In the genomic region with DNA sequence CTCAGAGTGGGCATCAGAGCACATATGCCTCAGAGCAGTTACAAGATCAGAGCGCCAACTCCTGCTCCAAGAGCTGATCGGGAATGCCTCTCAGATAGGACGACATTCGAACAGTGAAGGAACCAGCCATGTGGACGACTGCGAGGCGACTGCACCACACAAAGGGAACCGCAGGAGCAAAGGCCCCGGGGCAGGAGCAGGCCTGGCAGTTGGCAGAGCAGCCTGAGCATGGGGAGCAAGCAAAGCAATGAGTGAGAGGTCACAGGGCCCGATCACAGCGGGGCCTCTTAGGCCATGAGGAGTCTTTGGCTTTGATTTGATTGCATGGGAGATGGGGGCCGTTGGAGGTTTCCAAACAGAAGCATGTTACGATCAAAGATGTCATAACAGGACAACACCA, we compare ENCODE assay signal across 18 cellular contexts.
DNase-seq lines count a peak whose midpoint lies in the region; ATAC-seq and TF ChIP-seq lines count a peak whose summit lies in the region.
"Had no signal": no experiment of that assay in that cellular context is flagged by ENCODE, and none has a peak within 500 bp of the region (broad histone marks: within the 10 kb centered on the region; RNA-seq: fewer than 3 reads in every experiment).

No MANE protein-coding gene starts in this region.

- peaks cover 94% of the 10 kb centered on the region for H3K4me1 Mint-ChIP-seq in activated naive CD8-positive, alpha-beta T cell (ENCODE audit: low read depth)
- H3K4me1 Mint-ChIP-seq in naive thymus-derived CD8-positive, alpha-beta T cell: peaks cover 55 to 98% (median 93%) of the 10 kb centered on the region in 4 donors
- H3K4me1 Mint-ChIP-seq in activated CD4-positive, alpha-beta T cell treated with anti-CD3 and anti-CD28 coated beads, Interleukin-2, amount 10 ng/mL, durations not matched to agents 24 days and 14 days: peaks cover 60% of the 10 kb centered on the region

- no peaks in the 10 kb centered on the region for H3K9me3 Mint-ChIP-seq in activated naive CD8-positive, alpha-beta T cell (ENCODE audit: low read depth)
- no peaks in the 10 kb centered on the region for H3K9me3 Mint-ChIP-seq in naive thymus-derived CD8-positive, alpha-beta T cell
- no peaks in the 10 kb centered on the region for H3K9me3 Mint-ChIP-seq in activated CD4-positive, alpha-beta T cell treated with anti-CD3 and anti-CD28 coated beads, Interleukin-2, amount 10 ng/mL, durations not matched to agents 24 days and 14 days

- no peak for ATAC-seq in heart left ventricle
- ATAC-seq in left ventricle myocardium superior: no peak
- ATAC-seq in naive thymus-derived CD8-positive, alpha-beta T cell: no peak
- ATAC-seq in upper lobe of right lung: no peak
- ATAC-seq in HG02870 (IDR thresholded peaks at IDR 0.05; ENCODE audit: unreplicated experiment): no peak
- ATAC-seq: PC-3 had no signal

- peaks cover 0 to 69% (median 21%) of the 10 kb centered on the region in 12 donors for H3K4me1 ChIP-seq in heart left ventricle
- peaks cover 42% of the 10 kb centered on the region for H3K4me1 ChIP-seq in upper lobe of right lung

- H3K36me3 Mint-ChIP-seq in activated naive CD8-positive, alpha-beta T cell: peaks cover 24% of the 10 kb centered on the region
- H3K36me3 Mint-ChIP-seq in naive thymus-derived CD8-positive, alpha-beta T cell: peaks cover 12 to 88% (median 38%) of the 10 kb centered on the region in 3 donors
- peaks cover 80% of the 10 kb centered on the region for H3K36me3 Mint-ChIP-seq in activated CD4-positive, alpha-beta T cell treated with anti-CD3 and anti-CD28 coated beads, Interleukin-2, amount 10 ng/mL, durations not matched to agents 24 days and 14 days (ENCODE audit: low read depth)

- H3K9me3 ChIP-seq in heart left ventricle (no peaks in the 10 kb centered on the region), upper lobe of right lung (no peaks in the 10 kb centered on the region)
- H3K9me3 ChIP-seq: thoracic aorta had no signal

- H3K27ac Mint-ChIP-seq in activated naive CD8-positive, alpha-beta T cell: peak overlapping the region; percentile 99
- H3K27ac Mint-ChIP-seq in naive thymus-derived CD8-positive, alpha-beta T cell: peak overlapping the region; percentile 87 to 99 (median 92)
- no peak overlapping the region for H3K27ac Mint-ChIP-seq in activated CD4-positive, alpha-beta T cell treated with anti-CD3 and anti-CD28 coated beads, Interleukin-2, amount 10 ng/mL, durations not matched to agents 24 days and 14 days
- H3K27ac Mint-ChIP-seq: progenitor cell of endocrine pancreas had no signal

- no peaks in the 10 kb centered on the region for H3K27me3 ChIP-seq in heart left ventricle
- H3K27me3 ChIP-seq in upper lobe of right lung: no peaks in the 10 kb centered on the region

- WGBS in heart left ventricle, 4 donors: 83 to 88% (median 87%) methylated on average over 13 of the region's 13 CpGs

- H3K4me3 ChIP-seq in heart left ventricle (no peak overlapping the region), upper lobe of right lung (no peak overlapping the region)
- H3K4me3 ChIP-seq: GM23248, SK-N-MC, thoracic aorta had no signal

- peak overlapping the region in 9 of 12 donors; percentile 6 to 95 (median 54) for H3K27ac ChIP-seq in heart left ventricle
- peak overlapping the region; percentile 60 for H3K27ac ChIP-seq in upper lobe of right lung
- H3K27ac ChIP-seq: GM23248, SK-N-MC, thoracic aorta had no signal

- intact Hi-C loops in heart left ventricle (cut with DNase I): no loop called here
- intact Hi-C loops in left ventricle myocardium superior (cut with micrococcal nuclease): no loop called here
- intact Hi-C loops in upper lobe of right lung (cut with DNase I): no loop called here
- intact Hi-C loops in activated CD4-positive, alpha-beta T cell treated with anti-CD3 and anti-CD28 coated beads, Interleukin-2, amount 10 ng/mL, durations not matched to agents 24 days and 14 days (cut with micrococcal nuclease): no loop called here

- peak overlapping the region; percentile 45 for H3K4me3 Mint-ChIP-seq in activated naive CD8-positive, alpha-beta T cell
- H3K4me3 Mint-ChIP-seq in naive thymus-derived CD8-positive, alpha-beta T cell: peak overlapping the region; percentile 62 to 100 (median 100)
- H3K4me3 Mint-ChIP-seq in activated CD4-positive, alpha-beta T cell treated with anti-CD3 and anti-CD28 coated beads, Interleukin-2, amount 10 ng/mL, durations not matched to agents 24 days and 14 days: no peak overlapping the region

- H3K36me3 ChIP-seq in heart left ventricle (peaks cover 0 to 52% (median 22%) of the 10 kb centered on the region in 9 donors), upper lobe of right lung (peaks cover 30% of the 10 kb centered on the region)

- TF ChIP-seq POLR2A in heart left ventricle (IDR thresholded peaks at IDR 0.05): no peak

- H3K27me3 Mint-ChIP-seq in activated naive CD8-positive, alpha-beta T cell: no peaks in the 10 kb centered on the region
- H3K27me3 Mint-ChIP-seq in naive thymus-derived CD8-positive, alpha-beta T cell: no peaks in the 10 kb centered on the region
- no peaks in the 10 kb centered on the region for H3K27me3 Mint-ChIP-seq in activated CD4-positive, alpha-beta T cell treated with anti-CD3 and anti-CD28 coated beads, Interleukin-2, amount 10 ng/mL, durations not matched to agents 24 days and 14 days
- H3K27me3 Mint-ChIP-seq: progenitor cell of endocrine pancreas had no signal

- POLR2A ChIA-PET in naive thymus-derived CD8-positive, alpha-beta T cell (lab: Charles Lee): interaction anchor here (0.6 to 17.2 kb wide), 4 partner anchors 8 to 184 kb away, joined by 3 to 268 read pairs (median 3); no protein-coding TSS in a partner anchor

- DNase-seq in heart left ventricle (no peak), left ventricle myocardium superior (no peak), upper lobe of right lung (no peak)
- DNase-seq in naive thymus-derived CD8-positive, alpha-beta T cell: no peak
- DNase-seq in activated CD4-positive, alpha-beta T cell treated with anti-CD3 and anti-CD28 coated beads for 48 hours: no peak
- no peak for DNase-seq in activated CD4-positive, alpha-beta T cell treated with anti-CD3 and anti-CD28 coated beads, Interleukin-2, amount 10 ng/mL, durations not matched to agents 24 days and 14 days
- DNase-seq: DMS 273 treated with DMSO at 0.1 percent for 48 hours, islet precursor cell, midbrain, NCI-H2029 treated with DMSO at 0.1 percent for 48 hours, NCI-H526 treated with DMSO at 0.1 percent for 48 hours, PC-3 had no signal

- no peak for TF ChIP-seq CTCF in heart left ventricle (IDR thresholded peaks at IDR 0.05)
- TF ChIP-seq CTCF in upper lobe of right lung (IDR thresholded peaks at IDR 0.05): no peak
